16 cellular contexts compared by ENCODE assay signal in genomic region chr11:65716294-65716693, GRCh38. TPM values are rescaled to one million over a fixed set of nuclear protein-coding genes. Genes with fewer than 3 reads are reported as not detected.
A peak's percentile ranks its signal among the peaks of the same experiment; 100 is the strongest.
DNase-seq lines count a peak whose midpoint lies in the region; ATAC-seq and TF ChIP-seq lines count a peak whose summit lies in the region.
"Had no signal": no experiment of that assay in that cellular context is flagged by ENCODE, and none has a peak within 500 bp of the region (broad histone marks: within the 10 kb centered on the region; RNA-seq: fewer than 3 reads in every experiment).

No MANE protein-coding gene starts in this region.

- no peak for TF ChIP-seq CTCF in CD4-positive, alpha-beta T cell (IDR thresholded peaks at IDR 0.05)
- TF ChIP-seq CTCF in neutrophil (IDR thresholded peaks at IDR 0.05): no peak

- H3K4me1 Mint-ChIP-seq in activated T-cell treated with anti-CD3 and anti-CD28 coated beads, Interleukin-2, amount 50 U/mL, for 72 hours (ENCODE audit: low read depth): peaks cover 59% of the 10 kb centered on the region
- H3K4me1 Mint-ChIP-seq in CD4-positive, alpha-beta T cell (ENCODE audit: low read depth): peaks cover 50% of the 10 kb centered on the region
- peaks cover 41% of the 10 kb centered on the region for H3K4me1 Mint-ChIP-seq in activated naive CD8-positive, alpha-beta T cell treated with anti-CD3 and anti-CD28 coated beads, Interleukin-2, amount 50 U/mL, for 24 hours

- no peaks in the 10 kb centered on the region for H3K9me3 Mint-ChIP-seq in activated T-cell treated with anti-CD3 and anti-CD28 coated beads, Interleukin-2, amount 50 U/mL, for 72 hours
- H3K9me3 Mint-ChIP-seq in CD4-positive, alpha-beta T cell: no peaks in the 10 kb centered on the region
- H3K9me3 Mint-ChIP-seq in activated naive CD8-positive, alpha-beta T cell treated with anti-CD3 and anti-CD28 coated beads, Interleukin-2, amount 50 U/mL, for 24 hours: no peaks in the 10 kb centered on the region
- H3K9me3 Mint-ChIP-seq: GM23338 had no signal

- no peaks in the 10 kb centered on the region for H3K27me3 Mint-ChIP-seq in activated T-cell treated with anti-CD3 and anti-CD28 coated beads, Interleukin-2, amount 50 U/mL, for 72 hours (ENCODE audit: low read depth)
- H3K27me3 Mint-ChIP-seq in CD4-positive, alpha-beta T cell: no peaks in the 10 kb centered on the region
- no peaks in the 10 kb centered on the region for H3K27me3 Mint-ChIP-seq in activated naive CD8-positive, alpha-beta T cell treated with anti-CD3 and anti-CD28 coated beads, Interleukin-2, amount 50 U/mL, for 24 hours

- no peak for ATAC-seq in activated T-cell treated with anti-CD3 and anti-CD28 coated beads, Interleukin-2, amount 50 U/mL, for 72 hours (replicated peaks in 1 of 2)
- no peak for ATAC-seq in CD4-positive, alpha-beta T cell (ENCODE audit: poor library complexity)
- ATAC-seq in activated naive CD8-positive, alpha-beta T cell treated with anti-CD3 and anti-CD28 coated beads, Interleukin-2, amount 50 U/mL, for 24 hours: no peak
- ATAC-seq: GM23338 had no signal

- POLR2A ChIA-PET in CD4-positive, alpha-beta T cell (lab: Charles Lee): no interaction called here

- CTCF ChIA-PET in CD4-positive, alpha-beta T cell (lab: Charles Lee): no interaction called here

- H3K36me3 ChIP-seq in neutrophil: peaks cover 72% of the 10 kb centered on the region

- peak overlapping the region; percentile 78 for H3K27ac Mint-ChIP-seq in activated T-cell treated with anti-CD3 and anti-CD28 coated beads, Interleukin-2, amount 50 U/mL, for 72 hours
- H3K27ac Mint-ChIP-seq in CD4-positive, alpha-beta T cell: peak overlapping the region; percentile 45
- peak overlapping the region; percentile 62 for H3K27ac Mint-ChIP-seq in activated naive CD8-positive, alpha-beta T cell treated with anti-CD3 and anti-CD28 coated beads, Interleukin-2, amount 50 U/mL, for 24 hours
- H3K27ac Mint-ChIP-seq: GM23338 had no signal

- no peak overlapping the region for H3K4me3 Mint-ChIP-seq in activated T-cell treated with anti-CD3 and anti-CD28 coated beads, Interleukin-2, amount 50 U/mL, for 72 hours
- peak overlapping the region; percentile 70 for H3K4me3 Mint-ChIP-seq in CD4-positive, alpha-beta T cell
- no peak overlapping the region for H3K4me3 Mint-ChIP-seq in activated naive CD8-positive, alpha-beta T cell treated with anti-CD3 and anti-CD28 coated beads, Interleukin-2, amount 50 U/mL, for 24 hours
- H3K4me3 Mint-ChIP-seq: GM23338 had no signal

- no peaks in the 10 kb centered on the region for H3K27me3 ChIP-seq in CD4-positive, alpha-beta T cell (ENCODE audit: control insufficient read depth, insufficient read depth, low read length)
- no peaks in the 10 kb centered on the region for H3K27me3 ChIP-seq in neutrophil

- no peak overlapping the region for H3K4me3 ChIP-seq in neutrophil (ENCODE audit: low read depth in 1 of 2, low read length in 1 of 2)
- H3K4me3 ChIP-seq: GM23338 had no signal

- H3K27ac ChIP-seq in CD4-positive, alpha-beta T cell (ENCODE audit: low read depth, low read length): no peak overlapping the region
- H3K27ac ChIP-seq in neutrophil: peak overlapping the region; percentile 23
- H3K27ac ChIP-seq: C4-2B had no signal

- intact Hi-C loops in CD4-positive, alpha-beta T cell (cut with DNase I, micrococcal nuclease): loop anchor here (10.0 kb wide), 3 partner anchors 169 to 549 kb away; partner anchors contain the start of genes FIBP (in 1 of the 2), GAL3ST3 (in 1 of the 2) and RAB1B (in 1 of the 2)

- H3K4me1 ChIP-seq in neutrophil (ENCODE audit: control insufficient read depth in 1 of 2, insufficient read depth in 1 of 2, low read depth in 1 of 2, low read length in 1 of 2): peaks cover 33 to 34% of the 10 kb centered on the region in 2 experiments

- DNase-seq in activated T-cell treated with anti-CD3 and anti-CD28 coated beads, Interleukin-2, amount 50 U/mL, for 72 hours: no peak
- no peak for DNase-seq in activated T-cell treated with anti-CD3 and anti-CD28 coated beads, Interleukin-2, amount 50 U/mL, for 1 hour
- DNase-seq in CD4-positive, alpha-beta T cell: no peak
- no peak for DNase-seq in activated naive CD8-positive, alpha-beta T cell treated with anti-CD3 and anti-CD28 coated beads, Interleukin-2, amount 50 U/mL, for 24 hours
- DNase-seq in T1000 (lab: John Stamatoyannopoulos, UW) (no peak), NCI-H2227 treated with DMSO at 0.1 percent for 48 hours (lab: John Stamatoyannopoulos, UW) (no peak)
- no peak for DNase-seq in activated CD4-positive, alpha-beta T cell treated with anti-CD3 and anti-CD28 coated beads for 48 hours
- DNase-seq: COR-L47, DMS153, EL, NCI-H1048, NCI-H187, NCI-H774 had no signal

- H3K9me3 ChIP-seq in CD4-positive, alpha-beta T cell (ENCODE audit: control insufficient read depth, low read length): no peaks in the 10 kb centered on the region
- H3K9me3 ChIP-seq in neutrophil: no peaks in the 10 kb centered on the region

- peaks cover 12 to 33% of the 10 kb centered on the region in 2 donors for H3K36me3 Mint-ChIP-seq in activated T-cell treated with anti-CD3 and anti-CD28 coated beads, Interleukin-2, amount 50 U/mL, for 72 hours (ENCODE audit: insufficient read depth in 2 of 2)
- H3K36me3 Mint-ChIP-seq in CD4-positive, alpha-beta T cell (ENCODE audit: low read depth): peaks cover 84% of the 10 kb centered on the region
- peaks cover 63% of the 10 kb centered on the region for H3K36me3 Mint-ChIP-seq in activated naive CD8-positive, alpha-beta T cell treated with anti-CD3 and anti-CD28 coated beads, Interleukin-2, amount 50 U/mL, for 24 hours (ENCODE audit: low read depth)

RNA-seq across cellular contexts. Expression of gene KAT5, which starts 4.2 kb away (rescaled TPM):
- 100 to 1,000 TPM in 1 of 2 donors, 10 to 100 TPM in 1; 86.4 to 105 TPM for total RNA-seq in activated T-cell treated with anti-CD3 and anti-CD28 coated beads, Interleukin-2, amount 50 U/mL, for 72 hours
- total RNA-seq in CD4-positive, alpha-beta T cell: 10 to 100 TPM; 90.9 to 99.6 TPM

RNA-seq across cellular contexts. Expression of gene RNASEH2C, which starts 4.3 kb away (rescaled TPM):
- 10 to 100 TPM; 35.4 to 37.1 TPM for total RNA-seq in activated T-cell treated with anti-CD3 and anti-CD28 coated beads, Interleukin-2, amount 50 U/mL, for 72 hours
- total RNA-seq in CD4-positive, alpha-beta T cell: 10 to 100 TPM; 25.3 to 25.9 TPM

RNA-seq across cellular contexts. Expression of gene RELA, which starts 53.6 kb away (rescaled TPM):
- 100 to 1,000 TPM; 116 to 121 TPM for total RNA-seq in activated T-cell treated with anti-CD3 and anti-CD28 coated beads, Interleukin-2, amount 50 U/mL, for 72 hours
- total RNA-seq in CD4-positive, alpha-beta T cell: 100 to 1,000 TPM; 379 to 382 TPM
